Comparison of ENCODE assay signal across 22 cellular contexts in genomic region chr6:123810214-123810613, GRCh38. TPM values are rescaled to one million over a fixed set of nuclear protein-coding genes. Genes with fewer than 3 reads are reported as not detected.
DNase-seq lines count a peak whose midpoint lies in the region; ATAC-seq and TF ChIP-seq lines count a peak whose summit lies in the region.
"Had no signal": no experiment of that assay in that cellular context is flagged by ENCODE, and none has a peak within 500 bp of the region (broad histone marks: within the 10 kb centered on the region; RNA-seq: fewer than 3 reads in every experiment).

No MANE protein-coding gene starts in this region.

- peaks cover 34% of the 10 kb centered on the region for H3K4me1 ChIP-seq in Panc1 (ENCODE audit: control insufficient read depth, insufficient read depth, low read length)
- no peaks in the 10 kb centered on the region for H3K4me1 ChIP-seq in left ventricle myocardium inferior

- ATAC-seq in Panc1: no peak
- no peak for ATAC-seq in HG02973 (IDR thresholded peaks at IDR 0.05; ENCODE audit: unreplicated experiment)
- ATAC-seq: Right ventricle myocardium inferior, SK-N-SH treated with all-trans-retinoic acid at 6 μM for 48 hours had no signal

- H3K9me3 ChIP-seq in Panc1 (ENCODE audit: control insufficient read depth, insufficient read depth, low read depth, low read length) (no peaks in the 10 kb centered on the region), left ventricle myocardium inferior (replicated peaks) (no peaks in the 10 kb centered on the region)

- POLR2A ChIA-PET in Panc1 (lab: Charles Lee): interaction anchor here (0.6 kb wide), 1 partner anchor 680 kb away, joined by 11 read pairs; no protein-coding TSS in a partner anchor

- CTCF ChIA-PET in Panc1 (lab: Charles Lee): no interaction called here

- DNase-seq in SHP77 (lab: John Stamatoyannopoulos, UW): peak; percentile 25 to 43
- no peak for DNase-seq in SHP77 treated with DMSO at 0.1 percent for 48 hours (lab: John Stamatoyannopoulos, UW)
- peak; percentile 65 for DNase-seq in NCI-H1436 treated with DMSO at 0.1 percent for 48 hours (lab: John Stamatoyannopoulos, UW)
- no peak for DNase-seq in Panc1 (ENCODE audit: low read depth, low spot score)
- DNase-seq in left ventricle myocardium inferior: no peak
- DNase-seq in NCI-H345 (lab: John Stamatoyannopoulos, UW): no peak
- DNase-seq: ACHN, AML-193, COR-L47, DMS153, H7, NCI-H1694 treated with DMSO at 0.1 percent for 48 hours, NCI-H524 treated with DMSO at 0.1 percent for 48 hours, T-helper 1 cell, T1000 had no signal

- H3K27me3 ChIP-seq in Panc1 (ENCODE audit: control insufficient read depth, insufficient read depth, low read length) (no peaks in the 10 kb centered on the region), left ventricle myocardium inferior (ENCODE audit: low read depth) (peaks cover 57% of the 10 kb centered on the region)

- H3K27ac ChIP-seq in Panc1 (ENCODE audit: low read length) (peak overlapping the region; percentile 35; the same call in 1 of the 2 replicates), temporal lobe (ENCODE audit: low read depth, low read length) (peak overlapping the region; percentile 3), left ventricle myocardium inferior (replicated peaks) (no peak overlapping the region)

- H3K36me3 ChIP-seq in Panc1 (ENCODE audit: control insufficient read depth, insufficient read depth, low read length) (no peaks in the 10 kb centered on the region), left ventricle myocardium inferior (no peaks in the 10 kb centered on the region)

- no peak for TF ChIP-seq CTCF in Panc1 (IDR thresholded peaks at IDR 0.05)
- TF ChIP-seq CTCF in left ventricle myocardium inferior (IDR thresholded peaks at IDR 0.05; ENCODE audit: borderline replicate concordance): no peak

- H3K4me3 ChIP-seq in Panc1 (ENCODE audit: low read depth in 2 of 2, low read length in 2 of 2) (no peak overlapping the region), left ventricle myocardium inferior (no peak overlapping the region)

- no TSS peak for BruUV-seq in Panc1 (replicated peaks; lab: Mats Ljungman, UMichigan)

- in situ Hi-C loops in Panc1 (cut with HindIII; ENCODE audit: low pct_unique_long_range_greater_than_20kb, low sequenced_read_pairs): no loop called here

- intact Hi-C loops in Panc1 (cut with micrococcal nuclease; ENCODE audit: unreplicated experiment): no loop called here
- intact Hi-C loops in left ventricle myocardium inferior (cut with micrococcal nuclease): no loop called here

RNA-seq across cellular contexts. Expression of gene NKAIN2, which starts 6.5 kb away (rescaled TPM):
- 2.6 TPM for total RNA-seq in Panc1 (2021; ENCODE audit: unreplicated experiment)
- 2.2 TPM for polyA plus RNA-seq in Panc1 (2012; ENCODE audit: insufficient read length)
- 115 TPM for total RNA-seq in temporal lobe
- total RNA-seq in left ventricle myocardium inferior: 0.22 TPM
- total RNA-seq: HT1080 had no signal
- polyA plus RNA-seq: CD14-positive monocyte, IgD-negative memory B cell had no signal

Comparison
In these comparisons a context has a peak if more than half of its experiments do, and no peak if none do; other contexts are left out.
1. DNase-seq: peak in SHP77 (2 of 2) and NCI-H1436 treated with DMSO at 0.1 percent for 48 hours (single experiment); none in SHP77 treated with DMSO at 0.1 percent for 48 hours (single experiment), Panc1 (single experiment), left ventricle myocardium inferior (single experiment) and NCI-H345 (single experiment).
2. RNA of gene NKAIN2, which starts 6.5 kb away (total RNA-seq): 115 TPM in temporal lobe (single experiment); 2.6 TPM in Panc1 (single experiment) and 0.22 TPM in left ventricle myocardium inferior (single experiment); every median in the first group is over 10 times any median in the second.